ENCODE assay signal across 8 cellular contexts in the genomic region with DNA sequence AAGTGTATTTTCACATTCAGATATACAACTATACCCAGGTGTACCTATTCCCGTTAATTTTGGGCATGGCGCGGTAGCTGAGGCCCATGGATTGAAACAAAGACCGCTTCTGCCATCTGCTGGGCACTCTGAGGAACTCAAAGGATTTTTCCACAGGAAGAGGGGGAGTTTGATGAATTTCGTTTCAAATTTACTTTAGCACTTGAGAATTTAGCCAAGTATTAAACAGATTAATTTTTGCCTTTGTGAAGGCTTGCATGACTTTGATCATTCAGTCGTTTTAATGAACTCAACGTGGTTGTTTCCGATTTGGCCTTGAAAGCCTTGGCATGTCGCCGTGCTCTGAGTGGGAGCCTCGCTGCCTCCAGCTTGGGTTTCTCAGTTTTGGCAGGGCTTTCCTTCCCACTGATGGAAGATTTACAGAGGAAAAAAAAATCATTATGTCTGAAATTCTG.
DNase-seq lines count a peak whose midpoint lies in the region; ATAC-seq and TF ChIP-seq lines count a peak whose summit lies in the region.

No MANE protein-coding gene starts in this region.

- H3K9me3 Mint-ChIP-seq in endodermal cell (peaks cover 25% of the 10 kb centered on the region), mesothelial cell of epicardium (peaks cover 24% of the 10 kb centered on the region)
- peaks cover 2% of the 10 kb centered on the region for H3K9me3 Mint-ChIP-seq in stimulated activated memory B cell treated with anti-CD40 and anti-IgM and Interleukin-4, amounts not matched to agents 10 μg/mL and 1 μg/mL and 100 μg/mL, for 72 hours

- DNase-seq in AG10803 (ENCODE audit: low read depth), result peak; percentile 42
- peak; percentile 18 for DNase-seq in GM19240 (ENCODE audit: insufficient read length, low spot score)
- DNase-seq in NCI-H2171 (lab: John Stamatoyannopoulos, UW), result peak; percentile 12
- DNase-seq in activated CD4-positive, alpha-beta T cell treated with anti-CD3 and anti-CD28 coated beads, Interleukin-2, amount 50 U/mL, for 48 hours, result peak; percentile 43 to 54
- peak; percentile 77 for DNase-seq in endodermal cell
- DNase-seq in mesothelial cell of epicardium (ENCODE audit: low spot score in 2 of 2, unreplicated experiment in 2 of 2), result peak in 1 of 2 experiments; percentile 70

- peaks cover 33% of the 10 kb centered on the region for H3K9me3 ChIP-seq in endodermal cell (ENCODE audit: control insufficient read depth, low read length)

- peak overlapping the region; percentile 59 for H3K4me3 ChIP-seq in AG10803 (ENCODE audit: low read length)
- H3K4me3 ChIP-seq in endodermal cell (ENCODE audit: low read length), result no peak overlapping the region

- H3K36me3 ChIP-seq in endodermal cell (ENCODE audit: control insufficient read depth, insufficient read depth, low read length), result no peaks in the 10 kb centered on the region

- no peaks in the 10 kb centered on the region for H3K27me3 ChIP-seq in endodermal cell (ENCODE audit: control insufficient read depth, insufficient read depth, low read length, poor library complexity, severe bottlenecking)

- H3K27me3 Mint-ChIP-seq in endodermal cell (ENCODE audit: insufficient read depth) (peaks cover 2% of the 10 kb centered on the region), mesothelial cell of epicardium (ENCODE audit: low read depth) (peaks cover 6% of the 10 kb centered on the region)
- H3K27me3 Mint-ChIP-seq in stimulated activated memory B cell treated with anti-CD40 and anti-IgM and Interleukin-4, amounts not matched to agents 10 μg/mL and 1 μg/mL and 100 μg/mL, for 72 hours, result peaks cover 9% of the 10 kb centered on the region

- H3K27ac Mint-ChIP-seq in endodermal cell (no peak overlapping the region), mesothelial cell of epicardium (peak overlapping the region; percentile 53)
- no peak overlapping the region for H3K27ac Mint-ChIP-seq in stimulated activated memory B cell treated with anti-CD40 and anti-IgM and Interleukin-4, amounts not matched to agents 10 μg/mL and 1 μg/mL and 100 μg/mL, for 72 hours

- H3K36me3 Mint-ChIP-seq in endodermal cell (ENCODE audit: low read depth), result peaks cover 24% of the 10 kb centered on the region
- H3K36me3 Mint-ChIP-seq in mesothelial cell of epicardium, result peaks cover 2% of the 10 kb centered on the region
- H3K36me3 Mint-ChIP-seq in stimulated activated memory B cell treated with anti-CD40 and anti-IgM and Interleukin-4, amounts not matched to agents 10 μg/mL and 1 μg/mL and 100 μg/mL, for 72 hours, result no peaks in the 10 kb centered on the region

- 40 to 41% methylated on average over 11 of the region's 11 CpGs for WGBS in endodermal cell (ENCODE audit: insufficient coverage in 1 of 2, insufficient read length in 1 of 2), 2 experiments

- peak; percentile 86 for TF ChIP-seq CTCF in AG10803 (conservative IDR thresholded peaks at IDR 0.05; ENCODE audit: low read length)
- peak; percentile 92 for TF ChIP-seq CTCF in endodermal cell (conservative IDR thresholded peaks at IDR 0.05)
- TF ChIP-seq CTCF in mesothelial cell of epicardium (IDR thresholded peaks at IDR 0.05; ENCODE audit: unreplicated experiment), result peak; percentile 77

- H3K4me1 ChIP-seq in endodermal cell (ENCODE audit: control insufficient read depth, insufficient read depth, low read length), result peaks cover 4% of the 10 kb centered on the region

- peak overlapping the region; percentile 35 for H3K27ac ChIP-seq in endodermal cell (ENCODE audit: low read depth, low read length)

- H3K4me1 Mint-ChIP-seq in endodermal cell, result peaks cover 2% of the 10 kb centered on the region
- H3K4me1 Mint-ChIP-seq in mesothelial cell of epicardium, result peaks cover 4% of the 10 kb centered on the region
- H3K4me1 Mint-ChIP-seq in stimulated activated memory B cell treated with anti-CD40 and anti-IgM and Interleukin-4, amounts not matched to agents 10 μg/mL and 1 μg/mL and 100 μg/mL, for 72 hours, result peaks cover 13% of the 10 kb centered on the region

- ATAC-seq in stimulated activated memory B cell treated with anti-CD40 and anti-IgM and Interleukin-4, amounts not matched to agents 10 μg/mL and 1 μg/mL and 100 μg/mL, for 72 hours, result no peak
- ATAC-seq in HG02798 (IDR thresholded peaks at IDR 0.05; ENCODE audit: poor library complexity, unreplicated experiment), result no peak

- no peak overlapping the region for H3K9ac ChIP-seq in endodermal cell (ENCODE audit: extremely low read depth, low read length, poor library complexity, severe bottlenecking)

- no peak overlapping the region for H3K4me3 Mint-ChIP-seq in endodermal cell
- peak overlapping the region; percentile 52 for H3K4me3 Mint-ChIP-seq in mesothelial cell of epicardium
- peak overlapping the region; percentile 49 for H3K4me3 Mint-ChIP-seq in stimulated activated memory B cell treated with anti-CD40 and anti-IgM and Interleukin-4, amounts not matched to agents 10 μg/mL and 1 μg/mL and 100 μg/mL, for 72 hours
